3 cellular contexts compared by ENCODE assay signal in genomic region chr2:139891636-139892035, GRCh38.
"Had no signal": no experiment of that assay in that cellular context is flagged by ENCODE, and none has a peak within 500 bp of the region (broad histone marks: within the 10 kb centered on the region; RNA-seq: fewer than 3 reads in every experiment).

No MANE protein-coding gene starts in this region.

- DNase-seq: GDM1, GF-D8 had no signal

- H3K4me3 ChIP-seq: GM12878 had no signal
